In genomic region chr7:50220280-50220679, GRCh38 we compare ENCODE assay signal across 14 cellular contexts.
"Had no signal": no experiment of that assay in that cellular context is flagged by ENCODE, and none has a peak within 500 bp of the region (broad histone marks: within the 10 kb centered on the region; RNA-seq: fewer than 3 reads in every experiment).

No MANE protein-coding gene starts in this region.

- H3K9me3 ChIP-seq: psoas muscle, sigmoid colon had no signal

- H3K36me3 ChIP-seq: breast epithelium, sigmoid colon had no signal

- DNase-seq: activated CD4-positive, alpha-beta memory T cell treated with anti-CD3 and anti-CD28 coated beads for 36 hours; activated gamma-delta T cell treated with Interleukin-2 at 50 U/mL for 16 hours; activated T-cell treated with anti-CD3 and anti-CD28 coated beads, Interleukin-2, amount 50 U/mL, for 48 hours; aorta; glutamatergic neuron; left cardiac atrium; psoas muscle; sigmoid colon; stimulated activated CD4-positive, alpha-beta T cell treated with anti-CD3 and anti-CD28 coated beads, Interleukin-12 subunit alpha, Interleukin-12 subunit beta, amount 100 ng/mL, for 4 hours; stimulated activated naive CD4-positive, alpha-beta T cell treated with Interleukin-2 at 50 U/mL for 16 hours; T-helper 9 cell; trophoblast cell had no signal

- H3K4me3 ChIP-seq: breast epithelium, psoas muscle, sigmoid colon had no signal

- H3K27ac ChIP-seq: breast epithelium, psoas muscle, sigmoid colon, VCaP had no signal

- ATAC-seq: psoas muscle had no signal

- H3K27me3 ChIP-seq: breast epithelium, sigmoid colon had no signal

- H3K4me1 ChIP-seq: breast epithelium, psoas muscle, sigmoid colon had no signal
